ENCODE assay signal across 15 cellular contexts in genomic region chr21:45356251-45356650, GRCh38. TPM values are rescaled to one million over a fixed set of nuclear protein-coding genes. Genes with fewer than 3 reads are reported as not detected.
DNase-seq lines count a peak whose midpoint lies in the region; ATAC-seq, FAIRE-seq and TF ChIP-seq lines count a peak whose summit lies in the region.
"Had no signal": no experiment of that assay in that cellular context is flagged by ENCODE, and none has a peak within 500 bp of the region (broad histone marks: within the 10 kb centered on the region; RNA-seq: fewer than 3 reads in every experiment).

No MANE protein-coding gene starts in this region.

- intact Hi-C loops in heart left ventricle (cut with DNase I) (loop anchor here in 5 of 10 donors (2.0 to 10.0 kb wide), 5 partner anchors 37 to 61 kb away; no protein-coding TSS in a partner anchor), left cardiac atrium (cut with DNase I) (loop anchor here in 1 of 2 donors (5.0 kb wide), 2 partner anchors 39 to 59 kb away; no protein-coding TSS in a partner anchor), body of pancreas (cut with DNase I) (no loop called here)

- H3K4ac ChIP-seq in H1 (replicated peaks; ENCODE audit: insufficient read length, low read depth, low read length) (no peak overlapping the region), mesenchymal stem cell (ENCODE audit: low read depth in 1 of 2, low read length in 2 of 2) (no peak overlapping the region)

- H3K14ac ChIP-seq in H1 (ENCODE audit: insufficient read length) = no peak overlapping the region
- H3K14ac ChIP-seq in mesenchymal stem cell (ENCODE audit: low read length in 2 of 2) = no peak overlapping the region

- no peaks in the 10 kb centered on the region for H3K79me1 ChIP-seq in H1 (ENCODE audit: low read depth, low read length)
- no peaks in the 10 kb centered on the region for H3K79me1 ChIP-seq in mesenchymal stem cell (replicated peaks; ENCODE audit: low read length, poor library complexity, severe bottlenecking)

- H3K27me3 ChIP-seq in heart left ventricle = no peaks in the 10 kb centered on the region
- H3K27me3 ChIP-seq in H1 (replicated peaks in 1 of 4; ENCODE audit: control insufficient read depth in 3 of 4, extremely low read depth in 1 of 4, insufficient read depth in 3 of 4, low read length in 3 of 4) = no peaks in the 10 kb centered on the region; a peak in 1 of 7 replicates
- no peaks in the 10 kb centered on the region for H3K27me3 ChIP-seq in mesenchymal stem cell (ENCODE audit: control insufficient read depth in 1 of 2, insufficient read depth in 1 of 2, low read length in 2 of 2)
- no peaks in the 10 kb centered on the region for H3K27me3 ChIP-seq in body of pancreas
- H3K27me3 ChIP-seq: transverse colon had no signal

- peak; percentile 55 to 70 for TF ChIP-seq RAD21 in H1 (IDR thresholded peaks at IDR 0.05 in 1 of 2, conservative IDR thresholded peaks at IDR 0.05 in 1 of 2; ENCODE audit: low read depth in 2 of 2, low read length in 2 of 2)

- TF ChIP-seq POLR2A in heart left ventricle (IDR thresholded peaks at IDR 0.05) (no peak), H1 (IDR thresholded peaks at IDR 0.05; ENCODE audit: control extremely low read depth in 1 of 2, low read depth in 2 of 2, low read length in 2 of 2) (no peak), body of pancreas (IDR thresholded peaks at IDR 0.05) (no peak)

- no peaks in the 10 kb centered on the region for H3K36me3 ChIP-seq in heart left ventricle
- H3K36me3 ChIP-seq in H1 (ENCODE audit: control insufficient read depth in 2 of 4, insufficient read depth in 4 of 4, low read length in 3 of 4) = no peaks in the 10 kb centered on the region
- H3K36me3 ChIP-seq in mesenchymal stem cell (ENCODE audit: control insufficient read depth in 1 of 2, insufficient read depth in 2 of 2, low read depth in 1 of 2, low read length in 2 of 2) = no peaks in the 10 kb centered on the region
- no peaks in the 10 kb centered on the region for H3K36me3 ChIP-seq in body of pancreas (replicated peaks in 1 of 2; ENCODE audit: insufficient read depth in 1 of 2, low read depth in 2 of 2)
- H3K36me3 ChIP-seq: transverse colon had no signal

- H3K56ac ChIP-seq in H1 (replicated peaks; ENCODE audit: insufficient read length, low read depth, low read length) = no peak overlapping the region

- POLR2A ChIA-PET in H1 (lab: Charles Lee; ENCODE audit: partially characterized antibody) = interaction anchor here (1.0 kb wide), 1 partner anchor 53 kb away, joined by 4 read pairs; no protein-coding TSS in a partner anchor

- no peaks in the 10 kb centered on the region for H3K23me2 ChIP-seq in H1 (ENCODE audit: low read depth, low read length)

- H3K27ac ChIP-seq in heart left ventricle = peak overlapping the region; percentile 79 to 95 (median 86)
- no peak overlapping the region; the same call in 1 of the 2 replicates for H3K27ac ChIP-seq in H1 (ENCODE audit: low read depth, low read length)
- no peak overlapping the region for H3K27ac ChIP-seq in mesenchymal stem cell (ENCODE audit: low read length, poor library complexity, severe bottlenecking)
- H3K27ac ChIP-seq in body of pancreas = peak overlapping the region in 2 of 4 donors; percentile 46 to 67

- TF ChIP-seq EP300 in H1 (IDR thresholded peaks at IDR 0.05; ENCODE audit: borderline replicate concordance in 1 of 2, low read depth in 2 of 2, low read length in 2 of 2) = no peak

- 75 to 91% (median 85%) methylated on average over 10 of the region's 10 CpGs for WGBS in heart left ventricle, 4 donors
- 79% methylated on average over 10 of the region's 10 CpGs; no CpG with 5 or more reads in 1 of the 2 experiments for WGBS in H1 (ENCODE audit: extremely low coverage in 1 of 2, insufficient coverage in 1 of 2, insufficient read length in 1 of 2, insufficient replicate concordance in 2 of 2, low coverage in 1 of 2, low lambda C conversion rate in 2 of 2, missing lambda C conversion rate in 1 of 2), 2 experiments
- WGBS in mesenchymal stem cell = 98% methylated on average over 10 of the region's 10 CpGs
- 68 to 78% methylated on average over 10 of the region's 10 CpGs for WGBS in body of pancreas, 2 donors

- H3K9ac ChIP-seq in H1 (replicated peaks in 1 of 4; ENCODE audit: extremely low read depth in 1 of 4, low read depth in 3 of 4, low read length in 3 of 4) (no peak overlapping the region), mesenchymal stem cell (ENCODE audit: low read length) (no peak overlapping the region)

- H3K4me3 ChIP-seq in heart left ventricle = no peak overlapping the region
- H3K4me3 ChIP-seq in H1 (ENCODE audit: extremely low read depth in 1 of 4, insufficient read depth in 2 of 4, low read depth in 3 of 4, low read length in 4 of 4) = no peak overlapping the region
- H3K4me3 ChIP-seq in mesenchymal stem cell (ENCODE audit: insufficient read depth in 1 of 2, low read depth in 1 of 2, low read length in 2 of 2) = no peak overlapping the region
- H3K4me3 ChIP-seq in body of pancreas = no peak overlapping the region
- H3K4me3 ChIP-seq: transverse colon had no signal

- no peak overlapping the region for H4K8ac ChIP-seq in H1 (ENCODE audit: extremely low read depth, insufficient read depth, low read length)
- no peak overlapping the region for H4K8ac ChIP-seq in mesenchymal stem cell (ENCODE audit: low read length)

- H2AK5ac ChIP-seq in H1 (ENCODE audit: low read depth, low read length) (no peak overlapping the region), mesenchymal stem cell (ENCODE audit: low read length, severe bottlenecking) (no peak overlapping the region)

- peak overlapping the region; percentile 11 for H4K91ac ChIP-seq in H1 (replicated peaks; ENCODE audit: insufficient read length, low read length)
- peak overlapping the region; percentile 81 for H4K91ac ChIP-seq in mesenchymal stem cell (ENCODE audit: low read length)

- TF ChIP-seq CTCF in heart left ventricle (IDR thresholded peaks at IDR 0.05) (peak in 3 of 12 donors; percentile 6 to 11 (median 8)), H1 (IDR thresholded peaks at IDR 0.05; ENCODE audit: control extremely low read depth in 1 of 3, insufficient read depth in 1 of 3, low read depth in 1 of 3, low read length in 3 of 3) (peak in 2 of 3 experiments; percentile 72 to 79; a peak in 3 of 4 replicates), body of pancreas (IDR thresholded peaks at IDR 0.05) (no peak)

- H2BK12ac ChIP-seq in H1 (ENCODE audit: low read depth, low read length) (peak overlapping the region; percentile 84), mesenchymal stem cell (ENCODE audit: low read length in 2 of 2) (peak overlapping the region; percentile 52 to 55)

- ATAC-seq in heart left ventricle = no peak
- no peak for ATAC-seq in left cardiac atrium
- no peak for ATAC-seq in body of pancreas
- ATAC-seq in GM21529 (IDR thresholded peaks at IDR 0.05; ENCODE audit: unreplicated experiment) = no peak
- no peak for ATAC-seq in HG03457 (IDR thresholded peaks at IDR 0.05; ENCODE audit: unreplicated experiment)
- ATAC-seq: naive thymus-derived CD8-positive, alpha-beta T cell had no signal

- H2BK20ac ChIP-seq in H1 (ENCODE audit: low read length) = 0 out of 2 replicates have a peak overlapping the region, but pooled peaks have one; percentile 66

- H4K5ac ChIP-seq in H1 (ENCODE audit: insufficient read length, low read depth, low read length) = no peak overlapping the region

- peaks cover 0 to 1% of the 10 kb centered on the region in 2 experiments for H4K20me1 ChIP-seq in H1 (replicated peaks in 1 of 2; ENCODE audit: control insufficient read depth in 1 of 2, insufficient read depth in 2 of 2, low read length in 2 of 2)

- H2BK15ac ChIP-seq in H1 (ENCODE audit: low read length) (no peak overlapping the region; the same call in 1 of the 2 replicates), mesenchymal stem cell (ENCODE audit: low read depth, poor library complexity, severe bottlenecking) (no peak overlapping the region)

- no peak overlapping the region for H3K23ac ChIP-seq in H1 (ENCODE audit: insufficient read length)
- no peak overlapping the region for H3K23ac ChIP-seq in mesenchymal stem cell (ENCODE audit: low read length in 2 of 2)

- H3K9me3 ChIP-seq in heart left ventricle (no peaks in the 10 kb centered on the region), H1 (ENCODE audit: insufficient read depth in 2 of 2, low read depth in 1 of 2, low read length in 1 of 2) (no peaks in the 10 kb centered on the region), mesenchymal stem cell (ENCODE audit: control insufficient read depth, low read length) (no peaks in the 10 kb centered on the region), body of pancreas (no peaks in the 10 kb centered on the region)
- H3K9me3 ChIP-seq: transverse colon had no signal

- H3K4me2 ChIP-seq in H1 (ENCODE audit: insufficient read depth in 1 of 2, low read depth in 2 of 2, low read length in 2 of 2) = no peak overlapping the region
- H3K4me2 ChIP-seq in mesenchymal stem cell (ENCODE audit: low read length, poor library complexity, severe bottlenecking) = no peak overlapping the region

- FAIRE-seq in H1 (lab: Jason Lieb, UNC) = no peak
- FAIRE-seq: GM12891, GM19239 had no signal

- no peaks in the 10 kb centered on the region for H3K79me2 ChIP-seq in H1 (ENCODE audit: control insufficient read depth in 1 of 2, insufficient read depth in 2 of 2, low read length in 2 of 2)

- CTCF ChIA-PET in H1 (lab: Charles Lee; ENCODE audit: partially characterized antibody) = interaction anchor here (0.6 to 4.6 kb wide), 27 partner anchors 8 to 113 kb away, joined by 3 to 39 read pairs (median 4); no protein-coding TSS in a partner anchor

- DNase-seq in heart left ventricle = peak in 2 of 5 donors; percentile 20 to 56
- DNase-seq in left cardiac atrium = no peak
- no peak for DNase-seq in H1 (ENCODE audit: low read depth in 1 of 2, low spot score in 2 of 2)
- no peak for DNase-seq in mesenchymal stem cell
- DNase-seq in body of pancreas = no peak
- no peak for DNase-seq in occipital lobe (lab: John Stamatoyannopoulos, UW)
- DNase-seq: cerebellar nuclear complex, NCI-H1417 treated with DMSO at 0.1 percent for 48 hours, NCI-H510A treated with DMSO at 0.1 percent for 48 hours, transverse colon had no signal

- H2BK5ac ChIP-seq in H1 (ENCODE audit: low read depth, low read length) (no peak overlapping the region), mesenchymal stem cell (ENCODE audit: low read depth, low read length, poor library complexity, severe bottlenecking) (no peak overlapping the region)

- H2BK120ac ChIP-seq in H1 (replicated peaks; ENCODE audit: low read depth, low read length) (no peak overlapping the region), mesenchymal stem cell (ENCODE audit: low read depth, low read length) (no peak overlapping the region)

- H2AFZ ChIP-seq in H1 (ENCODE audit: low read length) (no peak overlapping the region), mesenchymal stem cell (ENCODE audit: low read depth, low read length) (no peak overlapping the region)

- H3K4me1 ChIP-seq in heart left ventricle = peaks cover 0 to 70% (median 49%) of the 10 kb centered on the region in 12 donors
- H3K4me1 ChIP-seq in H1 (replicated peaks in 1 of 4; ENCODE audit: control insufficient read depth in 3 of 4, insufficient read depth in 4 of 4, low read length in 3 of 4) = peaks cover 0 to 10% (median 3%) of the 10 kb centered on the region in 4 experiments; a peak in 6 of 7 replicates
- H3K4me1 ChIP-seq in mesenchymal stem cell (ENCODE audit: control insufficient read depth, insufficient read depth, low read depth, low read length) = peaks cover 29% of the 10 kb centered on the region
- H3K4me1 ChIP-seq in body of pancreas = peaks cover 19% of the 10 kb centered on the region

- H3K18ac ChIP-seq in H1 (ENCODE audit: extremely low read depth, low read length) (no peak overlapping the region), mesenchymal stem cell (ENCODE audit: low read depth in 1 of 2, low read length in 2 of 2) (peak overlapping the region; percentile 16 to 76)

RNA-seq across cellular contexts. Expression of gene COL18A1, which starts 48.7 kb away (rescaled TPM):
- total RNA-seq in heart left ventricle (100 to 1,000 TPM in 2 of 9 donors, 10 to 100 TPM in 7; 31.7 to 109 (median 59.0) TPM), left cardiac atrium (100 to 1,000 TPM in 1 of 2 donors, 10 to 100 TPM in 1; 53.4 to 104 TPM), body of pancreas (100 to 1,000 TPM; 108 to 284 TPM), occipital lobe (15.4 TPM)
- polyA plus RNA-seq in heart left ventricle (10 to 100 TPM; 38.9 to 65.6 TPM), H1 (2011; rRNA removed) (145 and 239 TPM in 2 replicates)
- total RNA-seq in H1 (2021; fragmentation: NEBNext Ultra II Directional; extraction: Animal tissue kit (Norgen Biotek cat#: 25700)) = 201 and 205 TPM in 2 replicates
- 167 TPM for polyA plus RNA-seq in H1 (2011; cell fraction: cytosol; rRNA removed)
- polyA plus RNA-seq in H1 (2011; cell fraction: nucleus; rRNA removed) = 627 TPM
- polyA plus RNA-seq in H1 (2012, experiment 1 of 2) = 80.5 to 132 TPM (median 130 TPM) in 4 replicates
- 88.9 TPM for polyA plus RNA-seq in H1 (2012, experiment 2 of 2)
- 269 TPM for polyA plus RNA-seq in H1 (2013, experiment 1 of 2)
- 226 TPM for polyA plus RNA-seq in H1 (2013, experiment 2 of 2)
- 30.9 and 31.7 TPM in 2 replicates for polyA minus RNA-seq in H1 (2011; rRNA and poly(A)+ RNA removed)
- polyA minus RNA-seq in H1 (2011; cell fraction: cytosol; rRNA and poly(A)+ RNA removed) = 90.3 TPM
- polyA minus RNA-seq in H1 (2011; cell fraction: nucleus; rRNA and poly(A)+ RNA removed) = 88.2 TPM
- polyA plus RNA-seq in mesenchymal stem cell (2013, experiment 1 of 2) = 330 TPM
- polyA plus RNA-seq in mesenchymal stem cell (2013, experiment 2 of 2) = 322 TPM

Comparison
In these comparisons a context has a peak if more than half of its experiments do, and no peak if none do; other contexts are left out.
1. H3K27ac ChIP-seq: peak in heart left ventricle (12 of 12); none in H1 (single experiment) and mesenchymal stem cell (single experiment).
2. CTCF ChIP-seq: peak in H1 (2 of 3); none in body of pancreas (0 of 7).